ENCODE assay signal across 8 cellular contexts in the genomic region with DNA sequence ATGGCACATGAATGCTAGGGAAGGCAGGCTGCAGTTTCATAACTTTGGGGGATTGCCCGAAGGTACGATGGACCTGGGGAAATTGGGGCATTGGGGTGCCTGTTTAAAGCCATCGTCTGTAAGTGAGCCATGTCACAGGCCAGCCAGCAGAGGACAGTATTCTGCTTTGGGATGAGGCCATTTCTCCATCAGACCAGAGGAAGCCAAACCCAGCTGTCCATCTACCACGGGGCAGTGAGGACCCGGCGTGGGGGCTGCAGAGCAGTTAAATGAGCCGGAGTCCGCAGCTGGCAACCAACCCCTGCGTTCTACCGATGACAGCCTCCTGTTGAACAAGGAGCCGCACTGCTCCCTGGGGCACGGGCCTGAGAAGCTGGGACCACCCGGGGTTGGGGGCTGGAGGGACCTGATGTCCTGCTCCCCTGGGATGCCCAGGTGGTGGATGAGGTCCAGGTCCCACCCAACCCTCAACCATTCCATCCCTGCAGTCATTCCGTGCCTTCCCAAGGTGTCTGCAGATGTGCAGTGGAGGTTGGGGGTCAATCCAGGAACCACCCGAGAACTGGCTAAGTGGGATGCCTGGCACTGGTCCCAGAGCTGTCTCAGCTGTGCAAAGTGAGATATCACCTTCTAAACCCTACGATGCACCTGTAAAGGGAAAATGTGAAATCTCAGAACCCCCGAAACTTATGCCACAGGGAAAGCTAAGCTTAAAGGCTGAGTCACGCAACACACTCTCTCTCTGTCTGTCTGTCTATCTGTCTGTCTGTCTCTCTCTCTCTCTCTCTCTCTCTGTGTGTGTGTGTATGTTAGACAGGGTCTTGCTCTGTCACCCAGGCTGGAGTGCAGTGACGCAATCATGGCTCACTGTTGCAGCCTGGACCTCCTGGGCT. TPM values are rescaled to one million over a fixed set of nuclear protein-coding genes. Genes with fewer than 3 reads are reported as not detected.
DNase-seq lines count a peak whose midpoint lies in the region; ATAC-seq, FAIRE-seq and TF ChIP-seq lines count a peak whose summit lies in the region.

No MANE protein-coding gene starts in this region.

- peaks cover 9% of the 10 kb centered on the region for H3K4me1 ChIP-seq in ACC112 (ENCODE audit: control insufficient read depth, insufficient read depth, low read length, unreplicated experiment)

- H3K4me3 ChIP-seq in ACC112 (ENCODE audit: low read depth, low read length), result 0 out of 2 replicates have a peak overlapping the region, but pooled peaks have one; percentile 24

- DNase-seq in GM12891 (ENCODE audit: insufficient read length, low spot score) (peak; percentile 48), NCI-H1694 (lab: John Stamatoyannopoulos, UW) (peak; percentile 42), T-helper 9 cell (peak; percentile 11), caudate nucleus (lab: John Stamatoyannopoulos, UW) (peak in 36 of 61 donors; percentile 9 to 63 (median 30)), iris pigment epithelial cell (ENCODE audit: low read depth) (peak; percentile 78)
- peak; percentile 17 for DNase-seq in stimulated activated CD4-positive, alpha-beta T cell treated with anti-CD3 and anti-CD28 coated beads, Interleukin-2, amount 100 ng/mL, for 4 hours (ENCODE audit: low read depth)

- TF ChIP-seq POLR2A in GM12891 (IDR thresholded peaks at IDR 0.05; ENCODE audit: low read depth, low read length), result no peak

- no peak for ATAC-seq in GM18873 (IDR thresholded peaks at IDR 0.05; ENCODE audit: low FRiP score, unreplicated experiment)

- H2AFZ ChIP-seq in ACC112 (ENCODE audit: low read length, unreplicated experiment), result no peak overlapping the region

- H3K27ac ChIP-seq in ACC112 (ENCODE audit: low read depth, low read length), result no peak overlapping the region
- H3K27ac ChIP-seq in caudate nucleus (ENCODE audit: low read depth, low read length), result no peak overlapping the region

- FAIRE-seq in GM12891 (lab: Jason Lieb, UNC), result peak; percentile 31

- H3K79me2 ChIP-seq in ACC112 (ENCODE audit: control insufficient read depth, insufficient read depth, low read length, unreplicated experiment), result no peaks in the 10 kb centered on the region

- H3K36me3 ChIP-seq in ACC112 (ENCODE audit: insufficient read depth, low read length), result no peaks in the 10 kb centered on the region

- no peaks in the 10 kb centered on the region for H3K27me3 ChIP-seq in ACC112 (ENCODE audit: insufficient read depth, low read length)

TF ChIP-seq in GM12891, 5 proteins besides CTCF, POLR2A, EP300 and RAD21:
- no peak for TF ChIP-seq PAX5 (IDR thresholded peaks at IDR 0.05; ENCODE audit: insufficient read depth, low read length, severe bottlenecking)
- TF ChIP-seq TAF1 (IDR thresholded peaks at IDR 0.05; ENCODE audit: low read depth, low read length), result no peak
- no peak for TF ChIP-seq POLR2AphosphoS5 (IDR thresholded peaks at IDR 0.05; ENCODE audit: low read depth, low read length)
- no peak for TF ChIP-seq SPI1 (IDR thresholded peaks at IDR 0.05; ENCODE audit: low read depth, low read length)
- TF ChIP-seq POU2F2 (IDR thresholded peaks at IDR 0.05; ENCODE audit: low read depth, low read length), result no peak

RNA-seq across cellular contexts. Expression of gene RHBDD2, which starts 12.1 kb away (rescaled TPM):
- polyA plus RNA-seq in GM12891 (2012; ENCODE audit: low read depth, missing spikeins), result 26.0 TPM

RNA-seq across cellular contexts. Expression of gene POR, which starts 48.2 kb away (rescaled TPM):
- polyA plus RNA-seq in GM12891 (2012; ENCODE audit: low read depth, missing spikeins), result 41.4 TPM

RNA-seq across cellular contexts. Expression of gene CCL24, which starts 53.1 kb away (rescaled TPM):
- polyA plus RNA-seq in GM12891 (2012; ENCODE audit: low read depth, missing spikeins), result not detected

Comparison
In these comparisons a context has a peak if more than half of its experiments do, and no peak if none do; other contexts are left out.
1. DNase-seq: peak in every context shown above with its lines; median percentile 78 in iris pigment epithelial cell; 48 in GM12891; 42 in NCI-H1694; 30 in caudate nucleus; 17 in stimulated activated CD4-positive, alpha-beta T cell treated with anti-CD3 and anti-CD28 coated beads, Interleukin-2, amount 100 ng/mL, for 4 hours; 11 in T-helper 9 cell.